In genomic region chr5:1765880-1766235, GRCh38 we compare ENCODE assay signal across 26 cellular contexts.
"Had no signal": no experiment of that assay in that cellular context is flagged by ENCODE, and none has a peak within 500 bp of the region (broad histone marks: within the 10 kb centered on the region; RNA-seq: fewer than 3 reads in every experiment).

No MANE protein-coding gene starts in this region.

- H3K4me1 ChIP-seq: esophagus muscularis mucosa, gastroesophageal sphincter, neural progenitor cell, pancreas, testis, tibial nerve, upper lobe of right lung had no signal

- ATAC-seq: gastroesophageal sphincter; left colon; left ventricle myocardium superior; natural killer cell treated with Interleukin-12 subunit alpha and Interleukin-12 subunit beta and Interleukin-15 and Interleukin-18, amount 100 ng/mL, for 72 hours; pancreas; right cardiac atrium; stimulated activated naive B cell treated with anti-CD40 and anti-IgM and Interleukin-4, amounts not matched to agents 10 μg/mL and 1 μg/mL and 100 μg/mL, for 72 hours; stimulated activated naive CD8-positive, alpha-beta T cell treated with anti-CD3 and anti-CD28 coated beads, Interleukin-15, amount 100 ng/mL, for 72 hours; upper lobe of right lung had no signal

- H3K27me3 ChIP-seq: neural progenitor cell, pancreas, testis had no signal

- H2AFZ ChIP-seq: neural progenitor cell had no signal

- H3K4me2 ChIP-seq: neural progenitor cell had no signal

- DNase-seq: effector memory CD4-positive, alpha-beta T cell; glutamatergic neuron; immature natural killer cell; left ventricle myocardium superior; mesenchymal stem cell; midbrain; nucleus accumbens; right cardiac atrium; stimulated activated CD4-positive, alpha-beta T cell treated with anti-CD3 and anti-CD28 coated beads, Interleukin-15, amount 100 ng/mL, for 24 hours; stimulated activated CD4-positive, alpha-beta T cell treated with anti-CD3 and anti-CD28 coated beads, Interleukin-1b, Interleukin-23, amount 100 ng/mL, for 48 hours; stimulated activated CD4-positive, alpha-beta T cell treated with anti-CD3 and anti-CD28 coated beads, Interleukin-4, amount 100 ng/mL, for 24 hours; stimulated activated naive B cell treated with anti-CD40 and anti-IgM and Interleukin-4, amounts not matched to agents 10 μg/mL and 1 μg/mL and 100 μg/mL, for 72 hours; stimulated activated naive CD8-positive, alpha-beta T cell treated with anti-CD3 and anti-CD28 coated beads, Interleukin-15, amount 100 ng/mL, for 72 hours; testis; upper lobe of right lung had no signal

- H3K4me3 ChIP-seq: esophagus muscularis mucosa, gastroesophageal sphincter, lung, neural progenitor cell, pancreas, testis, tibial nerve, upper lobe of right lung had no signal

- H3K9ac ChIP-seq: neural progenitor cell had no signal

- H3K9me3 ChIP-seq: esophagus muscularis mucosa, gastroesophageal sphincter, pancreas, spleen, testis, tibial nerve, upper lobe of right lung had no signal

- H3K36me3 ChIP-seq: esophagus muscularis mucosa, gastroesophageal sphincter, neural progenitor cell, pancreas, spleen, tibial nerve, upper lobe of right lung had no signal

- FAIRE-seq: endometrium, pancreas had no signal

- H3K27ac ChIP-seq: epithelial cell of prostate, esophagus muscularis mucosa, gastroesophageal sphincter, neural progenitor cell, pancreas, spleen, testis, tibial nerve, upper lobe of right lung had no signal
